Comparison of ENCODE assay signal across 8 cellular contexts in genomic region chr10:96334888-96335526, GRCh38. TPM values are rescaled to one million over a fixed set of nuclear protein-coding genes. Genes with fewer than 3 reads are reported as not detected.
A peak's percentile ranks its signal among the peaks of the same experiment; 100 is the strongest.
DNase-seq lines count a peak whose midpoint lies in the region; ATAC-seq and TF ChIP-seq lines count a peak whose summit lies in the region.

No MANE protein-coding gene starts in this region.

- 0 out of 5 replicates have a peak, but pooled peaks cover 0 to 2% of the 10 kb centered on the region in 2 experiments for H3K9me3 Mint-ChIP-seq in H9

- peak; percentile 4 for DNase-seq in COLO668 (lab: John Stamatoyannopoulos, UW; ENCODE audit: unreplicated experiment)
- DNase-seq in H9: peak; percentile 49
- peak; percentile 79 for DNase-seq in RWPE1 (ENCODE audit: low spot score)
- DNase-seq in foreskin melanocyte: peak; percentile 30
- DNase-seq in renal cortical epithelial cell (ENCODE audit: low read depth): peak; percentile 42
- no peak for DNase-seq in NOMO-1 treated with DMSO at 0.1 percent for 48 hours (lab: John Stamatoyannopoulos, UW; ENCODE audit: unreplicated experiment)
- no peak for DNase-seq in T1000 (lab: John Stamatoyannopoulos, UW)

- no peaks in the 10 kb centered on the region for H4K20me1 ChIP-seq in H9 (ENCODE audit: control insufficient read depth, insufficient read depth, insufficient read length)

- no peak overlapping the region for H4K91ac ChIP-seq in H9 (ENCODE audit: insufficient read length, low read depth, low read length)

- no peak overlapping the region for H4K8ac ChIP-seq in H9 (replicated peaks; ENCODE audit: insufficient read length, low read depth, low read length)

- H3K27me3 ChIP-seq in H9 (ENCODE audit: insufficient read depth, low read length): no peaks in the 10 kb centered on the region

- H3K36me3 Mint-ChIP-seq in H9 (ENCODE audit: insufficient read depth in 1 of 3, low read depth in 3 of 3): no peaks in the 10 kb centered on the region; a peak in 1 of 7 replicates

- H3K27ac ChIP-seq in H9 (ENCODE audit: insufficient read length, low read depth, low read length) (no peak overlapping the region), RWPE1 (no peak overlapping the region)

- H2BK20ac ChIP-seq in H9 (ENCODE audit: low read depth, low read length, poor library complexity, severe bottlenecking): no peak overlapping the region

- POLR2A ChIA-PET in RWPE1 (lab: Yijun Ruan, JAX; ENCODE audit: low non-redundant PET): no interaction called here

- no peak overlapping the region for H3K14ac ChIP-seq in H9 (ENCODE audit: insufficient read depth, low read length)

- no peak overlapping the region for H3K4me2 ChIP-seq in H9 (ENCODE audit: insufficient read depth, insufficient read length, low read length)

- no peak overlapping the region for H3K18ac ChIP-seq in H9 (ENCODE audit: insufficient read length, low read depth, low read length)

- peaks cover 24 to 26% of the 10 kb centered on the region in 2 experiments for H3K4me1 Mint-ChIP-seq in H9

- no peaks in the 10 kb centered on the region for H3K79me2 ChIP-seq in H9 (ENCODE audit: insufficient read depth, low read length)

- H3K79me1 ChIP-seq in H9 (ENCODE audit: insufficient read depth, low read depth, low read length, poor library complexity, severe bottlenecking): no peaks in the 10 kb centered on the region

- CTCF ChIA-PET in RWPE1 (lab: Yijun Ruan, JAX): interaction anchor here (0.6 to 1.5 kb wide), 24 partner anchors 9 to 661 kb away, joined by 3 to 11 read pairs (median 4); partner anchors contain the start of gene ZNF518A

- H3K23me2 ChIP-seq in H9 (ENCODE audit: insufficient read length, low read depth, low read length, poor library complexity, severe bottlenecking): no peaks in the 10 kb centered on the region

- H3K27ac Mint-ChIP-seq in H9: no peak overlapping the region

- H3K4me1 ChIP-seq in H9 (ENCODE audit: insufficient read depth, low read length): peaks cover 2% of the 10 kb centered on the region; the same call in 1 of the 2 replicates

- H2BK120ac ChIP-seq in H9 (ENCODE audit: low read depth, low read length, poor library complexity, severe bottlenecking): no peak overlapping the region

- no peak overlapping the region for H3K9ac ChIP-seq in H9 (ENCODE audit: extremely low read depth, insufficient read length, low read length)

- H2BK5ac ChIP-seq in H9 (ENCODE audit: insufficient read length, low read length): no peak overlapping the region

- no peak for ATAC-seq in HG02642 (IDR thresholded peaks at IDR 0.05; ENCODE audit: poor library complexity, unreplicated experiment)

- peak overlapping the region; percentile 68 for H2AFZ ChIP-seq in H9 (ENCODE audit: low read length)

- H3T11ph ChIP-seq in H9 (ENCODE audit: low read length): no peak overlapping the region

- H3K4me3 Mint-ChIP-seq in H9: no peak overlapping the region

- no peak overlapping the region for H2BK12ac ChIP-seq in H9 (ENCODE audit: insufficient read length, low read depth, low read length)

- no peaks in the 10 kb centered on the region for H3K27me3 Mint-ChIP-seq in H9 (ENCODE audit: low read depth)

- WGBS in H9 (ENCODE audit: extremely low coverage, insufficient read length, low lambda C conversion rate): no CpG with 5 or more reads among the region's 4 CpGs

- no peak overlapping the region for H2AK5ac ChIP-seq in H9 (ENCODE audit: insufficient read length, low read length)

- H3K23ac ChIP-seq in H9 (ENCODE audit: insufficient read length, low read depth, low read length): no peak overlapping the region

- no peaks in the 10 kb centered on the region for H3K9me3 ChIP-seq in H9 (ENCODE audit: control insufficient read depth, low read depth, low read length)

- no peak overlapping the region for H2BK15ac ChIP-seq in H9 (ENCODE audit: low read depth, low read length)

- no peak overlapping the region for H3K56ac ChIP-seq in H9 (ENCODE audit: insufficient read length, low read depth, low read length)

- no peak overlapping the region for H3K4ac ChIP-seq in H9 (ENCODE audit: low read depth, low read length)

- no peak overlapping the region for H4K5ac ChIP-seq in H9 (ENCODE audit: insufficient read length, low read depth, low read length)

- TF ChIP-seq CTCF in H9 (conservative IDR thresholded peaks at IDR 0.05) (peak; percentile 90), RWPE1 (conservative IDR thresholded peaks at IDR 0.05; ENCODE audit: low read depth) (peak; percentile 78)

RNA-seq across cellular contexts. Expression of gene OPALIN, which starts 23.8 kb away (rescaled TPM):
- not detected in 2 replicates for total RNA-seq in H9 (2021)
- total RNA-seq in renal cortical epithelial cell: 0.05 TPM in 1 of 2 replicates, not detected in the other

RNA-seq across cellular contexts. Expression of gene DNTT, which starts 30.8 kb away (rescaled TPM):
- total RNA-seq in H9 (2021) (not detected in 2 replicates), renal cortical epithelial cell (not detected in 2 replicates)

Comparison
In these comparisons a context has a peak if more than half of its experiments do, and no peak if none do; other contexts are left out.
1. DNase-seq: peak in COLO668 (single experiment), H9 (single experiment), RWPE1 (single experiment), foreskin melanocyte (single experiment) and renal cortical epithelial cell (single experiment); none in NOMO-1 treated with DMSO at 0.1 percent for 48 hours (single experiment) and T1000 (single experiment).